8 cellular contexts compared by ENCODE assay signal in the genomic region with DNA sequence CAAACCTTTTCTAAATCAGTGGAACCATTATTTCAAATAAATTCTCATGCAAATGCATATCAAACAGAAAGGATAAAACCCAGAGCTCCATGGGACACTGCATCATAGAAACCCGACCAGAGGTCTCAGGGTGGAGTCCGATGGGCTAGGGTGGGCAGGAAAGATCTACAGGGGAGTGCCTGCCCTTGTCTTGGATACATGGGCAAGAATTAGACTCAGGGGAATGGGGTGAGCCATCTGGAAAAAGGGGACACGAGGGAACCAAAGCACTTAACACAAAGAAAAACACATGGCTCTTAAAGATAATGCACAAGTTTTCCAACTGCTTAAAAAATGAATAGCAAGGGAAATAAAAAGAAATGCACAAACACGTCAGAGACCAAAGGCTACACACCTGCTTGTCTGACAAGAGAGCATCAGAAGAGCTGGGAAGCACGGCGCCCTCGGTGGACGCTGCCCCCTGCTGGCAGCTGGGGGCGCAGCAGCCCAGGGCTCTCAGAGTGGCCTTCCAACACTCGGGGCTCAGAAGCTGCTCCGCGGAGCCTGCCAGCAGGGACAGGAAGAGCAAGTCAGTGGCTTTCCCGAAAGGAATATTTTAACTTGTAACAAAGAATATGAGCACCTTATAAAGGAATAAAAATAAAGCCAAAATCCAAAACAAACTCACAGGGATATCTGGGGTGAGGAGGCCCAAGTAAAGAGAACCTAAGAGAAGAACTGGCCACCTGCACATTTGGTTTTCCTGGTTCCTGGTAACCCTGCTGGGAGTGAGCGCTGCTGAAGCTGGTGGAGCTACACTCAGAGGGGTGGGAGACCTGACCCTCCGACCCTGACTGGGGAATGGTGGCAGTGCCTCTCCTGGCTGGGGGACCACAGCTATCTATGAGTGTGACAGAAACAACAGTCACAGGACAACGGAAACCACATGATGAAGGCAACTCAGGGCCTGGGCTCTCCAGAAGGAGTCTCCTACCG. TPM values are rescaled to one million over a fixed set of nuclear protein-coding genes. Genes with fewer than 3 reads are reported as not detected.
A peak's percentile ranks its signal among the peaks of the same experiment; 100 is the strongest.
DNase-seq lines count a peak whose midpoint lies in the region; ATAC-seq lines count a peak whose summit lies in the region.

No MANE protein-coding gene starts in this region.

- DNase-seq in NCI-H82 (lab: John Stamatoyannopoulos, UW) (peak; percentile 66), NCI-H82 treated with DMSO at 0.1 percent for 48 hours (lab: John Stamatoyannopoulos, UW; ENCODE audit: unreplicated experiment) (no peak), NCI-H2081 treated with DMSO at 0.1 percent for 48 hours (lab: John Stamatoyannopoulos, UW) (peak; percentile 8), caudate nucleus (lab: John Stamatoyannopoulos, UW) (peak in 53 of 61 donors; percentile 0 to 61 (median 23)), left colon (peak; percentile 28 to 64)
- DNase-seq in activated CD4-positive, CD25-positive, alpha-beta regulatory T cell treated with anti-CD3 and anti-CD28 coated beads, Interleukin-2, amount 50 U/mL, for 72 hours, result peak; percentile 80
- DNase-seq in stimulated activated CD4-positive, alpha-beta T cell treated with anti-CD3 and anti-CD28 coated beads, Interleukin-4, amount 100 ng/mL, for 4 hours, result peak; percentile 60 to 75

- no peak overlapping the region for H3K27ac ChIP-seq in caudate nucleus (ENCODE audit: low read depth, low read length)

- ATAC-seq in HG02884 (IDR thresholded peaks at IDR 0.05; ENCODE audit: unreplicated experiment), result peak; percentile 87
- peak; percentile 92 for ATAC-seq in left colon

- intact Hi-C loops in left colon (cut with DNase I, micrococcal nuclease), result loop anchor here in 1 of 2 donors (10.0 kb wide), 1 partner anchor 195 kb away; no protein-coding TSS in a partner anchor

RNA-seq across cellular contexts. Expression of gene SIGLEC15, which starts 54.5 kb away (rescaled TPM):
- under 1 TPM; 0.21 to 0.36 TPM for total RNA-seq in left colon
